Comparison of ENCODE assay signal across 8 cellular contexts in genomic region chr15:78618490-78618934, GRCh38. TPM values are rescaled to one million over a fixed set of nuclear protein-coding genes. Genes with fewer than 3 reads are reported as not detected.
DNase-seq lines count a peak whose midpoint lies in the region; ATAC-seq and TF ChIP-seq lines count a peak whose summit lies in the region.

No MANE protein-coding gene starts in this region.

- no peak overlapping the region for H2BK120ac ChIP-seq in H9 (ENCODE audit: low read depth, low read length, poor library complexity, severe bottlenecking)

- WGBS in H9 (ENCODE audit: extremely low coverage, insufficient read length, low lambda C conversion rate) = no CpG with 5 or more reads among the region's 8 CpGs

- no peak overlapping the region for H4K8ac ChIP-seq in H9 (replicated peaks; ENCODE audit: insufficient read length, low read depth, low read length)

- no peak overlapping the region for H3K4me2 ChIP-seq in H9 (ENCODE audit: insufficient read depth, insufficient read length, low read length)

- no peak overlapping the region for H3K18ac ChIP-seq in H9 (ENCODE audit: insufficient read length, low read depth, low read length)

- H3K79me2 ChIP-seq in H9 (ENCODE audit: insufficient read depth, low read length) = no peaks in the 10 kb centered on the region

- peaks cover 47% of the 10 kb centered on the region for H3K27me3 Mint-ChIP-seq in H9 (ENCODE audit: low read depth)

- H3K23ac ChIP-seq in H9 (ENCODE audit: insufficient read length, low read depth, low read length) = no peak overlapping the region

- H3K9ac ChIP-seq in H9 (ENCODE audit: extremely low read depth, insufficient read length, low read length) = no peak overlapping the region

- H2BK12ac ChIP-seq in H9 (ENCODE audit: insufficient read length, low read depth, low read length) = no peak overlapping the region

- ATAC-seq in GM21390 (IDR thresholded peaks at IDR 0.05; ENCODE audit: unreplicated experiment) = no peak

- no peak overlapping the region for H2BK20ac ChIP-seq in H9 (ENCODE audit: low read depth, low read length, poor library complexity, severe bottlenecking)

- no peaks in the 10 kb centered on the region for H4K20me1 ChIP-seq in H9 (ENCODE audit: control insufficient read depth, insufficient read depth, insufficient read length)

- no peaks in the 10 kb centered on the region for H3K36me3 Mint-ChIP-seq in H9 (ENCODE audit: insufficient read depth in 1 of 3, low read depth in 3 of 3)

- no peak overlapping the region for H3K4ac ChIP-seq in H9 (ENCODE audit: low read depth, low read length)

- peaks cover 13 to 21% of the 10 kb centered on the region in 2 experiments for H3K4me1 Mint-ChIP-seq in H9

- H3K27me3 ChIP-seq in H9 (ENCODE audit: insufficient read depth, low read length) = peaks cover 8% of the 10 kb centered on the region; the same call in 1 of the 2 replicates

- H3T11ph ChIP-seq in H9 (ENCODE audit: low read length) = no peak overlapping the region

- H3K4me1 ChIP-seq in H9 (ENCODE audit: insufficient read depth, low read length) = no peaks in the 10 kb centered on the region

- H3K9me3 Mint-ChIP-seq in H9 = peaks cover 2 to 4% of the 10 kb centered on the region in 2 experiments; a peak in 2 of 5 replicates

- H2BK5ac ChIP-seq in H9 (ENCODE audit: insufficient read length, low read length) = no peak overlapping the region

- no peak overlapping the region for H3K27ac Mint-ChIP-seq in H9

- H2BK15ac ChIP-seq in H9 (ENCODE audit: low read depth, low read length) = no peak overlapping the region

- no peak overlapping the region for H2AFZ ChIP-seq in H9 (ENCODE audit: low read length)

- DNase-seq in AG08395 (ENCODE audit: low spot score) = peak; percentile 92
- DNase-seq in H9 = peak; percentile 87
- peak; percentile 78 for DNase-seq in NCI-H460 (ENCODE audit: extremely low read depth, low read depth)
- peak; percentile 81 to 82 for DNase-seq in activated CD4-positive, alpha-beta T cell treated with anti-CD3 and anti-CD28 coated beads for 24 hours (ENCODE audit: low read depth in 2 of 2)
- DNase-seq in cerebellum (ENCODE audit: low spot score) = peak; percentile 81
- peak; percentile 93 for DNase-seq in left kidney (ENCODE audit: low read depth, low spot score)
- peak; percentile 86 to 92 for DNase-seq in stimulated activated CD4-positive, alpha-beta T cell treated with anti-CD3 and anti-CD28 coated beads, Interleukin-2, amount 100 ng/mL, for 24 hours

- H3K79me1 ChIP-seq in H9 (ENCODE audit: insufficient read depth, low read depth, low read length, poor library complexity, severe bottlenecking) = no peaks in the 10 kb centered on the region

- H3K4me3 Mint-ChIP-seq in H9 = peak overlapping the region in 1 of 2 experiments; percentile 67; a peak in 3 of 5 replicates

- H3K27ac ChIP-seq in H9 (ENCODE audit: insufficient read length, low read depth, low read length) = no peak overlapping the region

- no peak overlapping the region for H3K56ac ChIP-seq in H9 (ENCODE audit: insufficient read length, low read depth, low read length)

- H3K9me3 ChIP-seq in H9 (ENCODE audit: control insufficient read depth, low read depth, low read length) = no peaks in the 10 kb centered on the region

- H4K91ac ChIP-seq in H9 (ENCODE audit: insufficient read length, low read depth, low read length) = no peak overlapping the region

- no peak overlapping the region for H3K14ac ChIP-seq in H9 (ENCODE audit: insufficient read depth, low read length)

- H2AK5ac ChIP-seq in H9 (ENCODE audit: insufficient read length, low read length) = no peak overlapping the region

- H4K5ac ChIP-seq in H9 (ENCODE audit: insufficient read length, low read depth, low read length) = no peak overlapping the region

- TF ChIP-seq CTCF in H9 (conservative IDR thresholded peaks at IDR 0.05) = peak; percentile 92

- H3K23me2 ChIP-seq in H9 (ENCODE audit: insufficient read length, low read depth, low read length, poor library complexity, severe bottlenecking) = peaks cover 10% of the 10 kb centered on the region

RNA-seq across cellular contexts. Expression of gene CHRNA3, which starts 2.3 kb away (rescaled TPM):
- total RNA-seq in H9 (2021) (0.81 and 1.1 TPM in 2 replicates), cerebellum (7.6 TPM)
- total RNA-seq in NCI-H460 (2014; rRNA removed; shearing (Covaris generic)) = not detected in 2 replicates
- not detected in 2 replicates for polyA plus RNA-seq in NCI-H460 (2014; cell fraction: nucleus; rRNA removed)

RNA-seq across cellular contexts. Expression of gene CHRNB4, which starts 22.5 kb away (rescaled TPM):
- total RNA-seq in H9 (2021) (1.9 TPM in 2 replicates), cerebellum (3.1 TPM)
- total RNA-seq in NCI-H460 (2014; rRNA removed; shearing (Covaris generic)) = 0.05 TPM in 1 of 2 replicates, not detected in the other
- polyA plus RNA-seq in NCI-H460 (2014; cell fraction: nucleus; rRNA removed) = 0.07 and 0.35 TPM in 2 replicates

RNA-seq across cellular contexts. Expression of gene CHRNA5, which starts 53.2 kb away (rescaled TPM):
- total RNA-seq in H9 (2021) (16.5 and 21.6 TPM in 2 replicates), cerebellum (5.1 TPM)
- 20.1 and 21.0 TPM in 2 replicates for total RNA-seq in NCI-H460 (2014; rRNA removed; shearing (Covaris generic))
- polyA plus RNA-seq in NCI-H460 (2014; cell fraction: nucleus; rRNA removed) = 24.5 and 28.5 TPM in 2 replicates
